8 cellular contexts compared by ENCODE assay signal in genomic region chr9:34701023-34701768, GRCh38. TPM values are rescaled to one million over a fixed set of nuclear protein-coding genes. Genes with fewer than 3 reads are reported as not detected.
A peak's percentile ranks its signal among the peaks of the same experiment; 100 is the strongest.
DNase-seq lines count a peak whose midpoint lies in the region; TF ChIP-seq lines count a peak whose summit lies in the region.

No MANE protein-coding gene starts in this region.

- H2BK5ac ChIP-seq in neuronal stem cell (ENCODE audit: low read length): no peak overlapping the region

- H3K9ac ChIP-seq in neuronal stem cell (ENCODE audit: low read depth, low read length, poor library complexity): peak overlapping the region; percentile 80

- peak; percentile 74 for TF ChIP-seq CTCF in GM12865 (IDR thresholded peaks at IDR 0.05; ENCODE audit: insufficient read depth, low read depth, low read length, missing control alignments)
- peak in 5 of 7 experiments; percentile 77 to 91 (median 90) for TF ChIP-seq CTCF in stomach (IDR thresholded peaks at IDR 0.05)

- H3K9me3 Mint-ChIP-seq in IgD-negative memory B cell: no peaks in the 10 kb centered on the region
- H3K9me3 Mint-ChIP-seq in activated naive CD4-positive, alpha-beta T cell treated with anti-CD3 and anti-CD28 coated beads for 36 hours: no peaks in the 10 kb centered on the region

- H3K18ac ChIP-seq in neuronal stem cell (ENCODE audit: low read length): peak overlapping the region; percentile 88

- no peaks in the 10 kb centered on the region for H3K36me3 ChIP-seq in SJCRH30
- H3K36me3 ChIP-seq in neuronal stem cell (replicated peaks in 1 of 2; ENCODE audit: control insufficient read depth in 2 of 2, insufficient read depth in 2 of 2, low read length in 2 of 2): no peaks in the 10 kb centered on the region
- no peaks in the 10 kb centered on the region for H3K36me3 ChIP-seq in stomach

- DNase-seq in GM12865 (ENCODE audit: low read depth): peak; percentile 54
- DNase-seq in SJCRH30: peak; percentile 66 to 72
- peak; percentile 80 for DNase-seq in activated naive CD4-positive, alpha-beta T cell treated with anti-CD3 and anti-CD28 coated beads for 36 hours
- peak; percentile 55 for DNase-seq in globus pallidus (ENCODE audit: low spot score)
- DNase-seq in neuronal stem cell (ENCODE audit: low spot score): peak; percentile 81
- DNase-seq in stomach: peak; percentile 80
- no peak for DNase-seq in cortex of kidney (lab: John Stamatoyannopoulos, UW)

- H3K27ac Mint-ChIP-seq in IgD-negative memory B cell: no peak overlapping the region
- H3K27ac Mint-ChIP-seq in activated naive CD4-positive, alpha-beta T cell treated with anti-CD3 and anti-CD28 coated beads for 36 hours: no peak overlapping the region

- peak overlapping the region; percentile 73 for H2BK120ac ChIP-seq in neuronal stem cell (ENCODE audit: low read depth, low read length)

- no peak for TF ChIP-seq EP300 in stomach (IDR thresholded peaks at IDR 0.05)

- H2BK15ac ChIP-seq in neuronal stem cell (ENCODE audit: low read length): peak overlapping the region; percentile 7

- no peak overlapping the region for H2AK5ac ChIP-seq in neuronal stem cell (ENCODE audit: low read depth, low read length)

- H4K8ac ChIP-seq in neuronal stem cell (ENCODE audit: low read depth, low read length): no peak overlapping the region

- H3K9me3 ChIP-seq in SJCRH30 (replicated peaks) (no peaks in the 10 kb centered on the region), neuronal stem cell (replicated peaks in 1 of 2; ENCODE audit: control insufficient read depth in 2 of 2, insufficient read depth in 1 of 2, low read depth in 1 of 2, low read length in 2 of 2) (no peaks in the 10 kb centered on the region), stomach (no peaks in the 10 kb centered on the region)

- no peak overlapping the region for H2BK12ac ChIP-seq in neuronal stem cell (ENCODE audit: low read length)

- CTCF ChIA-PET in activated naive CD4-positive, alpha-beta T cell treated with anti-CD3 and anti-CD28 coated beads for 36 hours (lab: Charles Lee): interaction anchor here (0.5 to 4.8 kb wide), 12 partner anchors 15 to 283 kb away, joined by 3 to 65 read pairs (median 5); partner anchors contain the start of gene GALT

- H3K36me3 Mint-ChIP-seq in IgD-negative memory B cell: no peaks in the 10 kb centered on the region
- no peaks in the 10 kb centered on the region for H3K36me3 Mint-ChIP-seq in activated naive CD4-positive, alpha-beta T cell treated with anti-CD3 and anti-CD28 coated beads for 36 hours (ENCODE audit: low read depth)

- H3K23ac ChIP-seq in neuronal stem cell (ENCODE audit: low read depth, low read length, poor library complexity): peak overlapping the region; percentile 8

- no peak for TF ChIP-seq POLR2A in stomach (IDR thresholded peaks at IDR 0.05)

- peaks cover 6% of the 10 kb centered on the region for H3K27me3 Mint-ChIP-seq in IgD-negative memory B cell
- H3K27me3 Mint-ChIP-seq in activated naive CD4-positive, alpha-beta T cell treated with anti-CD3 and anti-CD28 coated beads for 36 hours (ENCODE audit: low read depth): peaks cover 5% of the 10 kb centered on the region

- H3K4me3 Mint-ChIP-seq in IgD-negative memory B cell: peak overlapping the region; percentile 43 to 77 (median 66)
- peak overlapping the region; percentile 69 for H3K4me3 Mint-ChIP-seq in activated naive CD4-positive, alpha-beta T cell treated with anti-CD3 and anti-CD28 coated beads for 36 hours

- no CpG with 5 or more reads among the region's 52 CpGs for WGBS in neuronal stem cell (ENCODE audit: extremely low coverage in 2 of 2, insufficient read length in 2 of 2, insufficient replicate concordance in 1 of 2), 2 donors
- WGBS in stomach, 5 donors: 6 to 17% (median 8%) methylated on average over 19 to 52 of the region's 52 CpGs

- H3K4me3 ChIP-seq in GM12865 (ENCODE audit: low read depth, low read length) (peak overlapping the region; percentile 21; the same call in 1 of the 2 replicates), SJCRH30 (peak overlapping the region; percentile 54), neuronal stem cell (ENCODE audit: low read length in 2 of 2) (peak overlapping the region; percentile 46 to 74), stomach (peak overlapping the region; percentile 62 to 89 (median 72))

- no peaks in the 10 kb centered on the region for H3K4me1 ChIP-seq in SJCRH30
- H3K4me1 ChIP-seq in neuronal stem cell (ENCODE audit: control insufficient read depth in 2 of 2, insufficient read depth in 1 of 2, low read depth in 1 of 2, low read length in 2 of 2): peaks cover 0 to 3% of the 10 kb centered on the region in 2 donors
- peaks cover 0 to 15% (median 7%) of the 10 kb centered on the region in 4 donors for H3K4me1 ChIP-seq in stomach

- H3K27me3 ChIP-seq in SJCRH30: peaks cover 4% of the 10 kb centered on the region; the same call in 1 of the 2 replicates
- peaks cover 0 to 66% (median 24%) of the 10 kb centered on the region in 3 experiments for H3K27me3 ChIP-seq in neuronal stem cell (ENCODE audit: control insufficient read depth in 3 of 3, insufficient read depth in 3 of 3, low read depth in 1 of 3, low read length in 3 of 3)
- no peaks in the 10 kb centered on the region for H3K27me3 ChIP-seq in stomach

- no peak overlapping the region for H4K91ac ChIP-seq in neuronal stem cell (ENCODE audit: low read depth, low read length, poor library complexity)

- H3K14ac ChIP-seq in neuronal stem cell (ENCODE audit: low read length): no peak overlapping the region

- peak overlapping the region; percentile 100 for H2AFZ ChIP-seq in neuronal stem cell (ENCODE audit: low read length)

- H3K4me2 ChIP-seq in neuronal stem cell (ENCODE audit: insufficient read depth, low read length, poor library complexity, severe bottlenecking): peak overlapping the region; percentile 100

- H3K4me1 Mint-ChIP-seq in IgD-negative memory B cell: peaks cover 0 to 12% (median 10%) of the 10 kb centered on the region in 3 donors
- peaks cover 7% of the 10 kb centered on the region for H3K4me1 Mint-ChIP-seq in activated naive CD4-positive, alpha-beta T cell treated with anti-CD3 and anti-CD28 coated beads for 36 hours (ENCODE audit: low read depth)

- H3K79me1 ChIP-seq in neuronal stem cell (ENCODE audit: low read depth, low read length): no peaks in the 10 kb centered on the region

- H3K4ac ChIP-seq in neuronal stem cell (ENCODE audit: low read length): no peak overlapping the region

- H3K27ac ChIP-seq in SJCRH30: no peak overlapping the region
- no peak overlapping the region for H3K27ac ChIP-seq in neuronal stem cell (replicated peaks; ENCODE audit: low read length)
- peak overlapping the region; percentile 55 to 89 (median 77) for H3K27ac ChIP-seq in stomach

- intact Hi-C loops in activated naive CD4-positive, alpha-beta T cell treated with anti-CD3 and anti-CD28 coated beads for 36 hours (cut with micrococcal nuclease): loop anchor here (1.0 to 5.0 kb wide), 4 partner anchors 89 to 411 kb away; partner anchors contain the start of genes DNAJB5, ENHO and RPP25L
- intact Hi-C loops in stomach (cut with DNase I; ENCODE audit: low total_unique reads): no loop called here

RNA-seq across cellular contexts. Expression of gene CCL21, which starts 8.7 kb away (rescaled TPM):
- polyA plus RNA-seq in IgD-negative memory B cell (not detected), stomach (10 to 100 TPM; 10.8 to 29.9 (median 23.4) TPM)
- not detected in 2 replicates for total RNA-seq in SJCRH30 (2014; rRNA removed; shearing (Covaris generic))
- not detected for total RNA-seq in activated naive CD4-positive, alpha-beta T cell treated with anti-CD3 and anti-CD28 coated beads for 36 hours
- polyA plus RNA-seq in neuronal stem cell (2013, experiment 1 of 2): not detected
- polyA plus RNA-seq in neuronal stem cell (2013, experiment 2 of 2): not detected
- total RNA-seq in stomach: 10 to 100 TPM in 3 of 5 donors, 1 to 10 TPM in 1, not detected in 1; 1.7 to 51.3 (median 29.7) TPM

RNA-seq across cellular contexts. Expression of gene CCL19, which starts 10.1 kb away (rescaled TPM):
- polyA plus RNA-seq in IgD-negative memory B cell: not detected
- not detected in 2 replicates for total RNA-seq in SJCRH30 (2014; rRNA removed; shearing (Covaris generic))
- not detected for total RNA-seq in activated naive CD4-positive, alpha-beta T cell treated with anti-CD3 and anti-CD28 coated beads for 36 hours
- polyA plus RNA-seq in neuronal stem cell (2013, experiment 1 of 2): not detected
- polyA plus RNA-seq in neuronal stem cell (2013, experiment 2 of 2): not detected
- total RNA-seq in stomach: 1 to 10 TPM in 2 of 5 donors, not detected in 3; 4.4 to 8.1 TPM
- polyA plus RNA-seq in stomach: 10 to 100 TPM in 1 of 3 donors, 1 to 10 TPM in 2; 4.3 to 24.1 (median 7.8) TPM

RNA-seq across cellular contexts. Expression of gene CCL27, which starts 38.7 kb away (rescaled TPM):
- polyA plus RNA-seq in IgD-negative memory B cell (not detected), stomach (under 1 TPM in 1 of 3 donors, not detected in 2; 0.58 TPM)
- 0.76 TPM in 1 of 2 replicates, not detected in the other for total RNA-seq in SJCRH30 (2014; rRNA removed; shearing (Covaris generic))
- under 1 TPM in 1 of 2 experiments, not detected in 1; 0.69 TPM for total RNA-seq in activated naive CD4-positive, alpha-beta T cell treated with anti-CD3 and anti-CD28 coated beads for 36 hours
- polyA plus RNA-seq in neuronal stem cell (2013, experiment 1 of 2): 0.49 TPM
- 0.93 TPM for polyA plus RNA-seq in neuronal stem cell (2013, experiment 2 of 2)
- 1 to 10 TPM in 1 of 5 donors, not detected in 4; 1.3 TPM for total RNA-seq in stomach

RNA-seq across cellular contexts. Expression of gene IL11RA, which starts 49.2 kb away (rescaled TPM):
- polyA plus RNA-seq in IgD-negative memory B cell (4.7 TPM), stomach (10 to 100 TPM in 1 of 3 donors, 1 to 10 TPM in 2; 4.4 to 18.8 (median 5.7) TPM)
- total RNA-seq in SJCRH30 (2014; rRNA removed; shearing (Covaris generic)): 3.2 TPM in 2 replicates
- total RNA-seq in activated naive CD4-positive, alpha-beta T cell treated with anti-CD3 and anti-CD28 coated beads for 36 hours: 10 to 100 TPM; 12.1 to 13.0 TPM
- 11.9 TPM for polyA plus RNA-seq in neuronal stem cell (2013, experiment 1 of 2)
- 11.4 TPM for polyA plus RNA-seq in neuronal stem cell (2013, experiment 2 of 2)
- total RNA-seq in stomach: 10 to 100 TPM; 19.3 to 57.4 (median 29.0) TPM

RNA-seq across cellular contexts. Expression of gene GALT, which starts 54.7 kb away (rescaled TPM):
- polyA plus RNA-seq in IgD-negative memory B cell (37.2 TPM), stomach (10 to 100 TPM; 17.4 to 33.1 (median 20.5) TPM)
- total RNA-seq in SJCRH30 (2014; rRNA removed; shearing (Covaris generic)): 16.4 and 18.9 TPM in 2 replicates
- 10 to 100 TPM; 42.0 to 44.6 TPM for total RNA-seq in activated naive CD4-positive, alpha-beta T cell treated with anti-CD3 and anti-CD28 coated beads for 36 hours
- polyA plus RNA-seq in neuronal stem cell (2013, experiment 1 of 2): 36.4 TPM
- polyA plus RNA-seq in neuronal stem cell (2013, experiment 2 of 2): 37.7 TPM
- 100 to 1,000 TPM in 2 of 5 donors, 10 to 100 TPM in 3; 28.8 to 148 (median 87.8) TPM for total RNA-seq in stomach

Comparison
In these comparisons a context has a peak if more than half of its experiments do, and no peak if none do; other contexts are left out.
1. H3K4me3 ChIP-seq: peak in every context shown above with its lines; median percentile 72 in stomach; 60 in neuronal stem cell; 54 in SJCRH30; 21 in GM12865.
2. H3K27ac ChIP-seq: peak in stomach (5 of 5); none in SJCRH30 (single experiment) and neuronal stem cell (single experiment).